Comparison of ENCODE assay signal across 11 cellular contexts in the genomic region with DNA sequence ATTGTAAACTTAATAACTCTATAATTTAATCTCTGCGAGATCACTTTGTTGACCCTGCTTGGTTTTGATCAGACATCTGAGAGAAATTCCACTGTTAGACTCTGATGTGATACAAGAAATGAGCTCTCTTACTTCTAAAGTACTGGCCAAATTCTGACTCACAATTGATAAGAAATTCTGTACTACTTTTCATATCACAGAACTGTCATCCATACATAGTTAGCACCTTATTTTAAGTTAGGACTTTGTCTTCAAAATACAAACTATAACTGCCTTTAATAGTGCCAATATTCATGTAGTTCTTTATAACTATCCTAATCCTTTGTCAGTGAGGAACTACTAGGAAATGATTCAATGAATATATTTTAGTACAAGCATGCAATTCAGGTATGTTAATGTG. TPM values are rescaled to one million over a fixed set of nuclear protein-coding genes. Genes with fewer than 3 reads are reported as not detected.
"Had no signal": no experiment of that assay in that cellular context is flagged by ENCODE, and none has a peak within 500 bp of the region (broad histone marks: within the 10 kb centered on the region; RNA-seq: fewer than 3 reads in every experiment).

No MANE protein-coding gene starts in this region.

- DNase-seq: GM23248, GOT3, H7, HFFc6 had no signal

- H3K4me1 ChIP-seq: HAP-1 had no signal

- H3K4me3 Mint-ChIP-seq: HFFc6, IgD-negative memory B cell had no signal

- H3K9me3 Mint-ChIP-seq: HFFc6 had no signal

- H3K27ac ChIP-seq: GM23248, HL-60 had no signal

- H3K27me3 Mint-ChIP-seq: IgD-negative memory B cell had no signal

- H3K27ac Mint-ChIP-seq: HFFc6, IgD-negative memory B cell had no signal

- H3K36me3 Mint-ChIP-seq: IgD-negative memory B cell had no signal

- H3K4me1 Mint-ChIP-seq: IgD-negative memory B cell had no signal

- H3K4me3 ChIP-seq: GM23248, HAP-1 had no signal

- ATAC-seq: HCT116, HepG2 had no signal

- H3K9me3 ChIP-seq: HAP-1 had no signal

- H3K36me3 ChIP-seq: HAP-1 had no signal

RNA-seq across cellular contexts. Expression of gene MARCHF11, which starts 23.4 kb away (rescaled TPM):
- total RNA-seq: GM23248, H4, HepG2, HFFc6, HT1080 had no signal
- polyA plus RNA-seq: GM23248, HepG2, IgD-negative memory B cell had no signal
